Comparison of ENCODE assay signal across 9 cellular contexts in the genomic region with DNA sequence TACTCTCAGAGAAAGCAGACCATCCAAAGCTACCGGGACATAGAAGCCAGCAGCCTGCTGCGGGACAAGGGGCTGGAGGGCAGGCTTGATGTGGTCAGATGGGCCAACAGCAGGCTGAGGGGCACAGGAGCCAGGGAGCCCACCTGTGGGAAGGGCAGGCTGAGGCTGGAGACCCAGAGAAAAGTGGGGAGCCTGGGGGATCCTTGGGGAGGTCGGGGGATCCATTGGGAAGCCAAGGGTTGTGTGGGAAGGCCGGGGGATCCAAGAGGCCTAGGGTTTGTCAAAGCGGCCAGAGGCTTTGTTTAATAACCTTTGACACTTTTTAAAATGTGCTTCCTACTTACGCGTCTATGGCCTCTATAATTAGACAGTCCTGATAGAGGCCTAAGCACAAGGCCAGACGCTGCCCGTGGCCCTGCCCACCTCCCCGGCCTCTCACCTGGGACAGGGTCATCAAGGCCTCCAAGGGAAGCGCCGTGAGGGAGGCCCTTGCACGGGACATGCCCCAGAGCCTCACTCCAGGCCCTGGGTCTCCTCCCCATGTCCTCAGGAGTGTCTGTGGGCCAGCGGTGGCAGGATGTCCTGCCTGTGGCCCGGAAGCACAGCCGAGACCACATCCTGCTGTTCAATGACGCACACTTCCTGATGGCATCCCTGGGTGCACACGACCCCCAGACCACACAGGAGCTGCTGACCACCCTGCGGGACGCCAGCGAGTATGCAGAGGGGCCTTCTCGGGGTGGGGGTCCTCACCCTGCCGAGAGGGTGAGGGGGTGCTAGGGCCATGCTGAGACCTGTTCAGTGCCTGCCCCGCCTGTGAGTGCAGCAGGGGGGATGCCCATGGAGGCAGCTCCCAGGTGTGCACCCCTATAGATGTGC. TPM values are rescaled to one million over a fixed set of nuclear protein-coding genes. Genes with fewer than 3 reads are reported as not detected.
DNase-seq lines count a peak whose midpoint lies in the region; ATAC-seq and TF ChIP-seq lines count a peak whose summit lies in the region.
"Had no signal": no experiment of that assay in that cellular context is flagged by ENCODE, and none has a peak within 500 bp of the region (broad histone marks: within the 10 kb centered on the region; RNA-seq: fewer than 3 reads in every experiment).

No MANE protein-coding gene starts in this region.

- peaks cover 59% of the 10 kb centered on the region for H3K4me1 Mint-ChIP-seq in activated CD8-positive, alpha-beta T cell treated with anti-CD3 and anti-CD28 coated beads, Interleukin-2, amount 10 ng/mL, durations not matched to agents 7 days and 5 days (ENCODE audit: low read depth)
- peaks cover 29 to 53% (median 51%) of the 10 kb centered on the region in 3 donors for H3K4me1 Mint-ChIP-seq in naive B cell
- peaks cover 2% of the 10 kb centered on the region for H3K4me1 Mint-ChIP-seq in osteocyte (ENCODE audit: unreplicated experiment)

- CTCF ChIA-PET in activated CD8-positive, alpha-beta T cell treated with anti-CD3 and anti-CD28 coated beads, Interleukin-2, amount 10 ng/mL, durations not matched to agents 7 days and 5 days (lab: Charles Lee): interaction anchor here (0.8 to 1.6 kb wide), 3 partner anchors 8 to 282 kb away, joined by 3 to 6 read pairs (median 4); partner anchors contain the start of gene GTSE1

- peak; percentile 78 for DNase-seq in activated CD8-positive, alpha-beta T cell treated with anti-CD3 and anti-CD28 coated beads, Interleukin-2, amount 10 ng/mL, durations not matched to agents 7 days and 5 days
- DNase-seq in naive B cell (peak; percentile 37), NCI-H748 treated with DMSO at 0.1 percent for 48 hours (lab: John Stamatoyannopoulos, UW) (no peak), amygdala (lab: John Stamatoyannopoulos, UW) (no peak), osteocyte (ENCODE audit: extremely low spot score, unreplicated experiment) (no peak), pons (ENCODE audit: low spot score) (no peak)

- POLR2A ChIA-PET in activated CD8-positive, alpha-beta T cell treated with anti-CD3 and anti-CD28 coated beads, Interleukin-2, amount 10 ng/mL, durations not matched to agents 7 days and 5 days (lab: Charles Lee): interaction anchor here (0.7 to 1.2 kb wide), 4 partner anchors 9 to 136 kb away, joined by 3 to 4 read pairs (median 3); partner anchors contain the start of gene GTSE1

- H3K27me3 Mint-ChIP-seq in activated CD8-positive, alpha-beta T cell treated with anti-CD3 and anti-CD28 coated beads, Interleukin-2, amount 10 ng/mL, durations not matched to agents 7 days and 5 days (ENCODE audit: low read depth): no peaks in the 10 kb centered on the region
- H3K27me3 Mint-ChIP-seq in naive B cell: no peaks in the 10 kb centered on the region
- H3K27me3 Mint-ChIP-seq in osteocyte (ENCODE audit: unreplicated experiment): no peaks in the 10 kb centered on the region

- H3K36me3 Mint-ChIP-seq in activated CD8-positive, alpha-beta T cell treated with anti-CD3 and anti-CD28 coated beads, Interleukin-2, amount 10 ng/mL, durations not matched to agents 7 days and 5 days (ENCODE audit: low read depth): peaks cover 63% of the 10 kb centered on the region
- H3K36me3 Mint-ChIP-seq in naive B cell (peaks cover 0 to 7% of the 10 kb centered on the region in 2 donors), osteocyte (ENCODE audit: unreplicated experiment) (peaks cover 34% of the 10 kb centered on the region)

- no peaks in the 10 kb centered on the region for H3K9me3 Mint-ChIP-seq in activated CD8-positive, alpha-beta T cell treated with anti-CD3 and anti-CD28 coated beads, Interleukin-2, amount 10 ng/mL, durations not matched to agents 7 days and 5 days (ENCODE audit: insufficient read depth)
- peaks cover 0 to 6% (median 3%) of the 10 kb centered on the region in 7 donors for H3K9me3 Mint-ChIP-seq in naive B cell
- H3K9me3 Mint-ChIP-seq in osteocyte (ENCODE audit: unreplicated experiment): peaks cover 2% of the 10 kb centered on the region

- peak overlapping the region; percentile 93 for H3K27ac Mint-ChIP-seq in activated CD8-positive, alpha-beta T cell treated with anti-CD3 and anti-CD28 coated beads, Interleukin-2, amount 10 ng/mL, durations not matched to agents 7 days and 5 days
- H3K27ac Mint-ChIP-seq in naive B cell (peak overlapping the region; percentile 81 to 93 (median 90)), osteocyte (ENCODE audit: unreplicated experiment) (no peak overlapping the region)

- ATAC-seq in GM19023 (IDR thresholded peaks at IDR 0.05; ENCODE audit: unreplicated experiment) (peak; percentile 73), HG02885 (IDR thresholded peaks at IDR 0.05; ENCODE audit: poor library complexity, unreplicated experiment) (peak; percentile 79), naive B cell (ENCODE audit: low read depth in 2 of 2) (peak; percentile 78 to 79)
- ATAC-seq in activated CD8-positive, alpha-beta T cell treated with anti-CD3 and anti-CD28 coated beads, Interleukin-2, amount 10 ng/mL, durations not matched to agents 7 days and 5 days: peak; percentile 84
- ATAC-seq: Panc1 had no signal

- no peak for TF ChIP-seq CTCF in osteocyte (IDR thresholded peaks at IDR 0.05)

- peak overlapping the region; percentile 70 for H3K4me3 Mint-ChIP-seq in activated CD8-positive, alpha-beta T cell treated with anti-CD3 and anti-CD28 coated beads, Interleukin-2, amount 10 ng/mL, durations not matched to agents 7 days and 5 days
- H3K4me3 Mint-ChIP-seq in naive B cell: peak overlapping the region; percentile 64 to 90 (median 80)
- H3K4me3 Mint-ChIP-seq in osteocyte (ENCODE audit: unreplicated experiment): no peak overlapping the region

RNA-seq across cellular contexts. Expression of gene GTSE1, which starts 8.6 kb away (rescaled TPM):
- total RNA-seq in activated CD8-positive, alpha-beta T cell treated with anti-CD3 and anti-CD28 coated beads, Interleukin-2, amount 10 ng/mL, durations not matched to agents 7 days and 5 days: 100 to 1,000 TPM; 111 to 114 TPM
- polyA plus RNA-seq in naive B cell (ENCODE audit: low read depth in 6 of 6): under 1 TPM in 2 of 6 donors, not detected in 4; 0.10 to 0.11 TPM
- total RNA-seq in osteocyte: 9.4 and 10.0 TPM in 2 replicates

RNA-seq across cellular contexts. Expression of gene TTC38, which starts 20.3 kb away (rescaled TPM):
- 10 to 100 TPM; 20.0 to 25.1 TPM for total RNA-seq in activated CD8-positive, alpha-beta T cell treated with anti-CD3 and anti-CD28 coated beads, Interleukin-2, amount 10 ng/mL, durations not matched to agents 7 days and 5 days
- 1 to 10 TPM in 5 of 6 donors, not detected in 1; 1.8 to 6.0 (median 2.7) TPM for polyA plus RNA-seq in naive B cell (ENCODE audit: low read depth in 6 of 6)
- 26.2 and 28.1 TPM in 2 replicates for total RNA-seq in osteocyte

RNA-seq across cellular contexts. Expression of gene PKDREJ, which starts 25.0 kb away (rescaled TPM):
- not detected for total RNA-seq in activated CD8-positive, alpha-beta T cell treated with anti-CD3 and anti-CD28 coated beads, Interleukin-2, amount 10 ng/mL, durations not matched to agents 7 days and 5 days
- under 1 TPM in 4 of 6 donors, not detected in 2; 0.03 to 0.15 (median 0.06) TPM for polyA plus RNA-seq in naive B cell (ENCODE audit: low read depth in 6 of 6)
- 0.05 TPM in 1 of 2 replicates, not detected in the other for total RNA-seq in osteocyte

RNA-seq across cellular contexts. Expression of gene CDPF1, which starts 38.0 kb away (rescaled TPM):
- 10 to 100 TPM; 11.6 to 11.7 TPM for total RNA-seq in activated CD8-positive, alpha-beta T cell treated with anti-CD3 and anti-CD28 coated beads, Interleukin-2, amount 10 ng/mL, durations not matched to agents 7 days and 5 days
- polyA plus RNA-seq in naive B cell (ENCODE audit: low read depth in 6 of 6): 10 to 100 TPM; 13.2 to 28.7 (median 21.6) TPM
- 8.1 and 11.1 TPM in 2 replicates for total RNA-seq in osteocyte

RNA-seq across cellular contexts. Expression of gene TRMU, which starts 47.4 kb away (rescaled TPM):
- total RNA-seq in activated CD8-positive, alpha-beta T cell treated with anti-CD3 and anti-CD28 coated beads, Interleukin-2, amount 10 ng/mL, durations not matched to agents 7 days and 5 days: 10 to 100 TPM; 84.0 to 84.6 TPM
- 10 to 100 TPM; 11.1 to 24.6 (median 17.4) TPM for polyA plus RNA-seq in naive B cell (ENCODE audit: low read depth in 6 of 6)
- total RNA-seq in osteocyte: 36.7 and 38.2 TPM in 2 replicates

Comparison
In these comparisons a context has a peak if more than half of its experiments do, and no peak if none do; other contexts are left out.
1. DNase-seq: peak in activated CD8-positive, alpha-beta T cell treated with anti-CD3 and anti-CD28 coated beads, Interleukin-2, amount 10 ng/mL, durations not matched to agents 7 days and 5 days (single experiment) and naive B cell (single experiment); none in NCI-H748 treated with DMSO at 0.1 percent for 48 hours (single experiment), amygdala (0 of 56), osteocyte (single experiment) and pons (single experiment).
2. RNA of gene GTSE1, which starts 8.6 kb away (total RNA-seq): 111 to 114 TPM in activated CD8-positive, alpha-beta T cell treated with anti-CD3 and anti-CD28 coated beads, Interleukin-2, amount 10 ng/mL, durations not matched to agents 7 days and 5 days; 9.4 to 10.0 TPM in osteocyte; every median in the first group is over 10 times any median in the second.
3. Peak in every context shown above with its lines, with median percentiles within 50 percentile points of each other: ATAC-seq.